8 cellular contexts compared by ENCODE assay signal in the genomic region with DNA sequence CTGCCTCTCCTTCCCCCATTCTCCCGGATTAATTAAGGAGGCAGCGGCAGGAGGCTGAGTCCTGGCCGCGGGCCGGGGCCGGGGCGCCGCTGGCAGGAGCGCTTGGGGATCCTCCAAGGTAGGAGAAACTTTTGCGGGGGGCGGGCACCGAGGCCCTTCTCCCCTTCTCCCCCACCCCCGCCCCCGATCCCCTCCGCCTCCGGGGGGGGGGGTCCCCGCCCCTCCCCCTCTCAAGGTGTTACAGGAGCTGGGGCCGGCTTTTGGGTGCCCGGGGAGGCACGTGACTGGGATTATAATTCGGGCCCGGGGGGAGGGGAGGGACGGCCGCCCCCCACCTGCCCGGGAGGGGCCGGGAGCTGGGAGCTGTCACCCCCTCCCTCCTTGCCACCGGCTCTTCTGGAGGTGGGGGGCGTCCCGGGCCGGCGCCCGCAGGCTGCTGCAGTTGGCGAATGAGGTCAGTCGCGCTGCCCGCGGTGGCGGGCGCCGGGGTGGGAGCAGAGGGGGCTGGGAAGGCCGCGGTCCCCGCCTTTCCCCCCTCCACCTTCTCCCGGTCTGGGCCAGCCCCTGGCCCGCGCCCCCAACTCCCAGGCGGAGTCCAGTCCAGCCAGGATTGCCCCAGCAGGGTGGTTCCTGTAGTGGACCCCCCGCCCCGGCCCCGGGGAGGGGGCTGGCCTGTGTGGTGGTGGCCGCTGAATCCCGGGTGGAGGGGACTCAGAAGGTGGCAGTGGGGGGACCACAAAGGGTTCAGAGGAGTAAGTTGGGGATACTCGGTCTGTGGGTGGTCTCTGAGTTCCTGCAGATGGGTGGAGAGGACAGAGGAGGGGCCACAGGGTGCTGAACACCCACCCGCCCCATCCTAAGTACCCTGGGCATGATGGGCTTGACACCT. TPM values are rescaled to one million over a fixed set of nuclear protein-coding genes. Genes with fewer than 3 reads are reported as not detected.
DNase-seq lines count a peak whose midpoint lies in the region; ATAC-seq and TF ChIP-seq lines count a peak whose summit lies in the region.

No MANE protein-coding gene starts in this region.

- no peaks in the 10 kb centered on the region for H3K9me3 Mint-ChIP-seq in activated CD8-positive, alpha-beta memory T cell treated with anti-CD3 and anti-CD28 coated beads, Interleukin-2, amount 10 ng/mL, durations not matched to agents 7 days and 5 days (ENCODE audit: low read depth)

- H4K5ac ChIP-seq in IMR-90 (ENCODE audit: low read depth, low read length) = no peak overlapping the region

- H3K4me1 ChIP-seq in IMR-90 (ENCODE audit: control insufficient read depth, insufficient read depth, low read length) = peaks cover 16% of the 10 kb centered on the region
- peaks cover 0 to 12% (median 4%) of the 10 kb centered on the region in 4 donors for H3K4me1 ChIP-seq in right lobe of liver

- WGBS in IMR-90 (ENCODE audit: extremely low coverage in 2 of 2, insufficient read length in 1 of 2), 2 experiments = no CpG with 5 or more reads among the region's 54 CpGs
- WGBS in right lobe of liver (ENCODE audit: insufficient coverage, low coverage, low lambda C conversion rate, missing lambda C conversion rate) = 15% methylated on average over 4 of the region's 54 CpGs

- peak; percentile 15 for ATAC-seq in IMR-90 (ENCODE audit: low read depth)
- no peak for ATAC-seq in right lobe of liver
- no peak for ATAC-seq in activated CD8-positive, alpha-beta memory T cell treated with anti-CD3 and anti-CD28 coated beads, Interleukin-2, amount 10 ng/mL, durations not matched to agents 7 days and 5 days

- H3K36me3 ChIP-seq in IMR-90 (ENCODE audit: control insufficient read depth, insufficient read depth, low read length) (no peaks in the 10 kb centered on the region; the same call in 1 of the 2 replicates), right lobe of liver (no peaks in the 10 kb centered on the region)

- TF ChIP-seq POLR2A in IMR-90 (IDR thresholded peaks at IDR 0.05; ENCODE audit: low read depth, low read length) (peak; percentile 26; the same call in 1 of the 2 replicates), right lobe of liver (IDR thresholded peaks at IDR 0.05) (no peak)

- H4K8ac ChIP-seq in IMR-90 (ENCODE audit: low read depth in 2 of 2, low read length in 2 of 2) = peak overlapping the region in 1 of 2 experiments; percentile 47; a peak in 2 of 4 replicates

- no peak overlapping the region; the same call in 2 of the 3 replicates for H2BK15ac ChIP-seq in IMR-90 (ENCODE audit: low read depth, low read length)

- H3K4me3 ChIP-seq in AG04450 (ENCODE audit: low read depth, low read length) = peak overlapping the region; percentile 70
- H3K4me3 ChIP-seq in IMR-90 (ENCODE audit: insufficient read depth, low read depth, low read length) = peak overlapping the region; percentile 61
- H3K4me3 ChIP-seq in right lobe of liver = peak overlapping the region; percentile 60 to 64 (median 63)

- peaks cover 35% of the 10 kb centered on the region for H4K20me1 ChIP-seq in IMR-90 (ENCODE audit: insufficient read depth, low read length)

- H2BK5ac ChIP-seq in IMR-90 (ENCODE audit: low read depth, low read length, poor library complexity, severe bottlenecking) = peak overlapping the region; percentile 15

- in situ Hi-C loops in IMR-90 (cut with MboI; ENCODE audit: low sequenced_read_pairs) (no loop called here), T47D (cut with HindIII; ENCODE audit: low pct_unique_long_range_greater_than_20kb, low sequenced_read_pairs) (no loop called here)

- POLR2A ChIA-PET in AG04450 (lab: Yijun Ruan, JAX) = interaction anchor here (0.7 to 1.0 kb wide), 2 partner anchors 19 to 126 kb away, joined by 3 to 4 read pairs; no protein-coding TSS in a partner anchor
- POLR2A ChIA-PET in IMR-90 (lab: Charles Lee; ENCODE audit: unreplicated experiment) = interaction anchor here (0.6 kb wide), 2 partner anchors 31 to 169 kb away, joined by 3 read pairs; no protein-coding TSS in a partner anchor

- no peak overlapping the region for H3K4me3 Mint-ChIP-seq in activated CD8-positive, alpha-beta memory T cell treated with anti-CD3 and anti-CD28 coated beads, Interleukin-2, amount 10 ng/mL, durations not matched to agents 7 days and 5 days

- H3K27me3 ChIP-seq in AG04450 (ENCODE audit: control insufficient read depth, insufficient read depth, low read length) (no peaks in the 10 kb centered on the region), IMR-90 (ENCODE audit: control insufficient read depth, insufficient read depth, low read length) (no peaks in the 10 kb centered on the region), right lobe of liver (no peaks in the 10 kb centered on the region)

- H3K27me3 Mint-ChIP-seq in activated CD8-positive, alpha-beta memory T cell treated with anti-CD3 and anti-CD28 coated beads, Interleukin-2, amount 10 ng/mL, durations not matched to agents 7 days and 5 days = peaks cover 35% of the 10 kb centered on the region

- DNase-seq in AG04450 (ENCODE audit: low read depth, low spot score) (no peak), IMR-90 (no peak), T47D (ENCODE audit: low read depth in 1 of 2, low spot score in 1 of 2) (peak; percentile 28 to 62), right lobe of liver (no peak), substantia nigra (lab: John Stamatoyannopoulos, UW) (peak in 26 of 49 donors; percentile 22 to 92 (median 54)), SHP77 treated with DMSO at 0.1 percent for 48 hours (lab: John Stamatoyannopoulos, UW) (no peak), HUDEP-2 (lab: John Stamatoyannopoulos, UW; ENCODE audit: unreplicated experiment in 76 of 76) (no peak)
- DNase-seq in activated CD8-positive, alpha-beta memory T cell treated with anti-CD3 and anti-CD28 coated beads, Interleukin-2, amount 10 ng/mL, durations not matched to agents 7 days and 5 days = no peak

- H3K79me1 ChIP-seq in IMR-90 (ENCODE audit: low read depth in 1 of 2, low read length in 2 of 2) = peaks cover 8 to 52% of the 10 kb centered on the region in 2 experiments; a peak in 3 of 4 replicates

- H3K27ac Mint-ChIP-seq in activated CD8-positive, alpha-beta memory T cell treated with anti-CD3 and anti-CD28 coated beads, Interleukin-2, amount 10 ng/mL, durations not matched to agents 7 days and 5 days = no peak overlapping the region

- H3K27ac ChIP-seq in AG04450 (ENCODE audit: low read depth, low read length) (peak overlapping the region; percentile 39), IMR-90 (ENCODE audit: insufficient read depth, low read length) (peak overlapping the region; percentile 70), right lobe of liver (peak overlapping the region in 2 of 3 donors; percentile 55 to 62), substantia nigra (ENCODE audit: low read depth, low read length, poor library complexity, severe bottlenecking) (peak overlapping the region; percentile 84)

- H2BK20ac ChIP-seq in IMR-90 (ENCODE audit: low read depth, low read length) = no peak overlapping the region

- H3K56ac ChIP-seq in IMR-90 (ENCODE audit: extremely low read depth, insufficient read depth, low read length) = no peak overlapping the region

- H3K9me3 ChIP-seq in AG04450 (ENCODE audit: control insufficient read depth, insufficient read depth, low read length) (no peaks in the 10 kb centered on the region; the same call in 1 of the 2 replicates), IMR-90 (ENCODE audit: control insufficient read depth, insufficient read depth, low read length) (no peaks in the 10 kb centered on the region), right lobe of liver (no peaks in the 10 kb centered on the region)

- peak overlapping the region; percentile 5; the same call in 1 of the 2 replicates for H2BK120ac ChIP-seq in IMR-90 (ENCODE audit: low read depth, low read length)

- peak overlapping the region; percentile 75 for H2AK5ac ChIP-seq in IMR-90 (ENCODE audit: low read depth, low read length)

- no peak for TF ChIP-seq RAD21 in IMR-90 (IDR thresholded peaks at IDR 0.05; ENCODE audit: low read length)

- H3K9me1 ChIP-seq in IMR-90 (ENCODE audit: insufficient read depth, low read length) = peaks cover 11% of the 10 kb centered on the region

- H2AFZ ChIP-seq in IMR-90 (replicated peaks; ENCODE audit: low read length, poor library complexity) = peak overlapping the region; percentile 83

- peak overlapping the region; percentile 29 for H3K4ac ChIP-seq in IMR-90 (ENCODE audit: low read depth, low read length)

- dilution Hi-C loops in IMR-90 (cut with HindIII; ENCODE audit: low sequenced_read_pairs, unreplicated experiment) = no loop called here

- peaks cover 13% of the 10 kb centered on the region for H3K4me1 Mint-ChIP-seq in activated CD8-positive, alpha-beta memory T cell treated with anti-CD3 and anti-CD28 coated beads, Interleukin-2, amount 10 ng/mL, durations not matched to agents 7 days and 5 days

- peak overlapping the region; percentile 58; the same call in 1 of the 2 replicates for H3K18ac ChIP-seq in IMR-90 (ENCODE audit: low read depth, low read length)

- TF ChIP-seq CTCF in AG04450 (IDR thresholded peaks at IDR 0.05; ENCODE audit: low read depth, low read length) = no peak
- no peak for TF ChIP-seq CTCF in IMR-90 (conservative IDR thresholded peaks at IDR 0.05; ENCODE audit: low read depth, low read length)
- no peak for TF ChIP-seq CTCF in right lobe of liver (IDR thresholded peaks at IDR 0.05)

- CTCF ChIA-PET in AG04450 (lab: Charles Lee) (no interaction called here), IMR-90 (lab: Yijun Ruan, JAX) (no interaction called here)
- CTCF ChIA-PET in activated CD8-positive, alpha-beta memory T cell treated with anti-CD3 and anti-CD28 coated beads, Interleukin-2, amount 10 ng/mL, durations not matched to agents 7 days and 5 days (lab: Charles Lee) = no interaction called here

- peak overlapping the region; percentile 96 for H2AK9ac ChIP-seq in IMR-90 (replicated peaks; ENCODE audit: low read depth, low read length, poor library complexity)

- peak overlapping the region; percentile 66 for H3K9ac ChIP-seq in IMR-90 (ENCODE audit: low read depth, low read length)

- peak overlapping the region; percentile 75; the same call in 1 of the 2 replicates for H3K23ac ChIP-seq in IMR-90 (ENCODE audit: low read depth, low read length)

- H3K4me2 ChIP-seq in IMR-90 (ENCODE audit: low read depth, low read length) = peak overlapping the region; percentile 70

- H3K36me3 Mint-ChIP-seq in activated CD8-positive, alpha-beta memory T cell treated with anti-CD3 and anti-CD28 coated beads, Interleukin-2, amount 10 ng/mL, durations not matched to agents 7 days and 5 days = peaks cover 5% of the 10 kb centered on the region

- no TSS peak for BruUV-seq in IMR-90 (replicated peaks; lab: Mats Ljungman, UMichigan)

- peak overlapping the region; percentile 13; the same call in 1 of the 2 replicates for H3K14ac ChIP-seq in IMR-90 (replicated peaks; ENCODE audit: low read depth, low read length)

- H4K91ac ChIP-seq in IMR-90 (ENCODE audit: insufficient read depth, low read depth, low read length) = peak overlapping the region; percentile 15; the same call in 1 of the 2 replicates

- intact Hi-C loops in IMR-90 (cut with micrococcal nuclease) (loop anchor here (2.0 to 5.0 kb wide), 2 partner anchors 50 to 93 kb away; no protein-coding TSS in a partner anchor), right lobe of liver (cut with DNase I) (no loop called here)

RNA-seq across cellular contexts. Expression of gene GTF2IRD1, which starts 0.6 kb away (rescaled TPM):
- polyA plus RNA-seq in AG04450 (2011; rRNA removed) (23.5 and 27.3 TPM in 2 replicates), IMR-90 (2012; rRNA removed) (21.9 and 22.6 TPM in 2 replicates)
- 28.1 and 37.7 TPM in 2 replicates for polyA minus RNA-seq in AG04450 (2011; rRNA and poly(A)+ RNA removed)
- total RNA-seq in IMR-90 (2012; rRNA removed) (4.1 and 5.0 TPM in 2 replicates), right lobe of liver (1 to 10 TPM; 1.9 to 9.8 (median 6.5) TPM)
- polyA plus RNA-seq in IMR-90 (2012; cell fraction: cytosol; rRNA removed) = 19.6 and 26.0 TPM in 2 replicates
- polyA plus RNA-seq in IMR-90 (2012; cell fraction: nucleus; rRNA removed; ENCODE audit: low replicate concordance) = 27.5 and 33.3 TPM in 2 replicates
- under 1 TPM; 0.20 to 0.66 TPM for total RNA-seq in activated CD8-positive, alpha-beta memory T cell treated with anti-CD3 and anti-CD28 coated beads, Interleukin-2, amount 10 ng/mL, durations not matched to agents 7 days and 5 days

Comparison
In these comparisons a context has a peak if more than half of its experiments do, and no peak if none do; other contexts are left out.
1. DNase-seq: peak in T47D (2 of 2) and substantia nigra (26 of 49); none in AG04450 (single experiment), IMR-90 (single experiment), right lobe of liver (0 of 3), SHP77 treated with DMSO at 0.1 percent for 48 hours (single experiment), HUDEP-2 (0 of 76) and activated CD8-positive, alpha-beta memory T cell treated with anti-CD3 and anti-CD28 coated beads, Interleukin-2, amount 10 ng/mL, durations not matched to agents 7 days and 5 days (single experiment).
2. Peak in every context shown above with its lines, with median percentiles within 50 percentile points of each other: H3K27ac ChIP-seq and H3K4me3 ChIP-seq.